Comparison of ENCODE assay signal across 8 cellular contexts in the genomic region with DNA sequence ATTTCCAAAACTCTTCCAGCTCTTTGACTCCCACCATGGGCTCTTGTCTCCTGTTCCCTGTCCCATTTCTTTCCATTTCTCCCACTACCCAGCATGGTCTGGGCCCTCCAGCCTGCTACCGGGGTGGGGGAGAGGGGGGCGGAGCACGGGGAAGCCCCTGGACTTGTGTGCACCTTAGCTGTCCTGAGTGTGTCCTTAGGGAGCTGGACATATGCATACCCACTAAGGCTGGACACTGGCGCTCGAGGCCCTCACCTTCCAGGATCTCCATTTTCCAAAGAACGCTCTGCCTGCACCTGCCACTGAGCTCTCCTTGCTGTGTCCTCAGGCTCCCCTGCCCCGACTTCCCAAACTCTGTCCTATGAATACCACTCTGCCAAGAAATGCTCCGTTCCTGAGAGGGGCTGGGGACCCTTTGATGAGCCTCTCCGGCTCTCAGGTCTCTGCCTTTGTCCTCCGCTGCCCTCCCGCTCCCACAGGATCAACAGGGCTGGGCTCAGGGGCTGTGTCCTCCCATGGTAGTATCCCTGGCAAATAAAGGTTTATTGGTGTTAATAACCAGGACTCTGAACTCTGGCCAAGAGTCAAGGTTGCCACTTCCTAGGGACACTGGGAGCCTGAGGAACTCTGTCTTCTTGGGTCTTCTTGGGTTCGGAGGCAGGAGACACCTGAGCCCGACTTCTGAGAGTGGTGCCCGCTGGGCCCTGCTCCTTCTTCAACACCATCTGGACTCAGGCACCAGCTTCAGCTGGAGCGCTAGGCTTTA. TPM values are rescaled to one million over a fixed set of nuclear protein-coding genes. Genes with fewer than 3 reads are reported as not detected.
DNase-seq lines count a peak whose midpoint lies in the region; ATAC-seq and TF ChIP-seq lines count a peak whose summit lies in the region.

No MANE protein-coding gene starts in this region.

- intact Hi-C loops in sigmoid colon (cut with DNase I), result loop anchor here (2.0 to 5.0 kb wide), 2 partner anchors 36 to 221 kb away; a partner anchor contains a TSS

- H3K9me3 ChIP-seq in WERI-Rb-1 (ENCODE audit: severe bottlenecking) (no peaks in the 10 kb centered on the region), gastroesophageal sphincter (no peaks in the 10 kb centered on the region), sigmoid colon (no peaks in the 10 kb centered on the region)

- peak overlapping the region; percentile 61 for H3K4me3 ChIP-seq in GM12875 (ENCODE audit: low read depth, low read length)
- peak overlapping the region; percentile 62 for H3K4me3 ChIP-seq in WERI-Rb-1 (ENCODE audit: low read depth, low read length)
- peak overlapping the region in 1 of 2 donors; percentile 92 for H3K4me3 ChIP-seq in gastroesophageal sphincter
- peak overlapping the region; percentile 39 to 76 (median 60) for H3K4me3 ChIP-seq in sigmoid colon

- H3K27me3 ChIP-seq in WERI-Rb-1 (ENCODE audit: insufficient read depth, low read depth, severe bottlenecking) (no peaks in the 10 kb centered on the region), gastroesophageal sphincter (no peaks in the 10 kb centered on the region), sigmoid colon (peaks cover 0 to 2% (median 0%) of the 10 kb centered on the region in 3 donors)

- H3K4me1 ChIP-seq in gastroesophageal sphincter (peaks cover 0 to 28% (median 7%) of the 10 kb centered on the region in 3 donors), sigmoid colon (peaks cover 0 to 13% (median 7%) of the 10 kb centered on the region in 4 donors)

- TF ChIP-seq POLR2A in gastroesophageal sphincter (IDR thresholded peaks at IDR 0.05) (no peak), sigmoid colon (IDR thresholded peaks at IDR 0.05) (no peak)

- H3K27ac ChIP-seq in WERI-Rb-1 (peak overlapping the region; percentile 94), gastroesophageal sphincter (peak overlapping the region in 3 of 4 donors; percentile 85 to 88 (median 88)), sigmoid colon (peak overlapping the region; percentile 66 to 81 (median 74))

- TF ChIP-seq EP300 in gastroesophageal sphincter (IDR thresholded peaks at IDR 0.05) (no peak), sigmoid colon (IDR thresholded peaks at IDR 0.05) (no peak)

- 93 to 96% methylated on average over 3 to 8 of the region's 15 CpGs for WGBS in gastroesophageal sphincter (ENCODE audit: low coverage in 1 of 2), 2 donors
- WGBS in sigmoid colon, 2 donors, result 53 to 88% methylated on average over 15 of the region's 15 CpGs

- ATAC-seq in gastroesophageal sphincter (no peak), GM19023 (IDR thresholded peaks at IDR 0.05; ENCODE audit: unreplicated experiment) (no peak)

- DNase-seq in WERI-Rb-1 (no peak), sigmoid colon (no peak), GM19240 (ENCODE audit: insufficient read length, low spot score) (no peak), NCI-H2029 (lab: John Stamatoyannopoulos, UW) (no peak), NCI-H748 (lab: John Stamatoyannopoulos, UW; ENCODE audit: unreplicated experiment) (no peak)

- H3K36me3 ChIP-seq in WERI-Rb-1, result no peaks in the 10 kb centered on the region; the same call in none of the 2 replicates
- peaks cover 0 to 6% of the 10 kb centered on the region in 2 donors for H3K36me3 ChIP-seq in gastroesophageal sphincter
- H3K36me3 ChIP-seq in sigmoid colon, result no peaks in the 10 kb centered on the region

- TF ChIP-seq CTCF in GM12875 (IDR thresholded peaks at IDR 0.05; ENCODE audit: borderline replicate concordance, insufficient read depth, low read depth, low read length), result no peak
- no peak for TF ChIP-seq CTCF in WERI-Rb-1 (IDR thresholded peaks at IDR 0.05; ENCODE audit: low read depth, low read length)
- no peak for TF ChIP-seq CTCF in gastroesophageal sphincter (IDR thresholded peaks at IDR 0.05)
- no peak for TF ChIP-seq CTCF in sigmoid colon (IDR thresholded peaks at IDR 0.05)

RNA-seq across cellular contexts. Expression of a gene that starts 0.8 kb away (rescaled TPM):
- 10 to 100 TPM in 1 of 4 donors, 1 to 10 TPM in 3; 5.8 to 10.3 (median 6.5) TPM for total RNA-seq in gastroesophageal sphincter
- 10 to 100 TPM in 1 of 4 donors, 1 to 10 TPM in 3; 4.2 to 20.0 (median 7.6) TPM for total RNA-seq in sigmoid colon
- 10 to 100 TPM; 22.4 to 25.1 (median 24.6) TPM for polyA plus RNA-seq in sigmoid colon

RNA-seq across cellular contexts. Expression of a gene that starts 18.2 kb away (rescaled TPM):
- total RNA-seq in gastroesophageal sphincter (under 1 TPM in 2 of 4 donors, not detected in 2; 0.27 to 0.87 TPM), sigmoid colon (under 1 TPM in 2 of 4 donors, not detected in 2; 0.16 to 0.36 TPM)
- 10 to 100 TPM in 2 of 3 donors, 1 to 10 TPM in 1; 8.0 to 33.8 (median 26.4) TPM for polyA plus RNA-seq in sigmoid colon

RNA-seq across cellular contexts. Expression of a gene that starts 35.0 kb away (rescaled TPM):
- total RNA-seq in gastroesophageal sphincter (under 1 TPM in 3 of 4 donors, not detected in 1; 0.23 to 0.37 (median 0.31) TPM), sigmoid colon (1 to 10 TPM in 1 of 4 donors, under 1 TPM in 2, not detected in 1; 0.33 to 1.8 (median 0.55) TPM)
- polyA plus RNA-seq in sigmoid colon, result under 1 TPM in 1 of 3 donors, not detected in 2; 0.22 TPM

RNA-seq across cellular contexts. Expression of a gene that starts 35.2 kb away (rescaled TPM):
- total RNA-seq in gastroesophageal sphincter (100 to 1,000 TPM; 106 to 169 (median 128) TPM), sigmoid colon (100 to 1,000 TPM; 113 to 230 (median 172) TPM)
- polyA plus RNA-seq in sigmoid colon, result 100 to 1,000 TPM; 416 to 936 (median 650) TPM

RNA-seq across cellular contexts. Expression of a gene that starts 42.2 kb away (rescaled TPM):
- total RNA-seq in gastroesophageal sphincter (1 to 10 TPM in 2 of 4 donors, under 1 TPM in 2; 0.12 to 1.9 (median 0.74) TPM), sigmoid colon (1 to 10 TPM in 1 of 4 donors, under 1 TPM in 3; 0.36 to 1.4 (median 0.77) TPM)
- polyA plus RNA-seq in sigmoid colon, result 1 to 10 TPM in 2 of 3 donors, under 1 TPM in 1; 0.60 to 1.7 (median 1.4) TPM
